ENCODE assay signal across 18 cellular contexts in genomic region chr12:30991466-30991865, GRCh38.
"Had no signal": no experiment of that assay in that cellular context is flagged by ENCODE, and none has a peak within 500 bp of the region (broad histone marks: within the 10 kb centered on the region; RNA-seq: fewer than 3 reads in every experiment).

No MANE protein-coding gene starts in this region.

- H3K27ac Mint-ChIP-seq: memory B cell had no signal

- H3K36me3 Mint-ChIP-seq: memory B cell had no signal

- DNase-seq: dermis blood vessel endothelial cell; dorsolateral prefrontal cortex; effector CD4-positive, alpha-beta T cell; effector memory CD4-positive, alpha-beta T cell; foreskin keratinocyte; head of caudate nucleus; heart right ventricle; hippocampal formation; left cardiac atrium; left ventricle myocardium superior; lower lobe of right lung; mesendoderm; midbrain had no signal

- H3K4me1 ChIP-seq: esophagus muscularis mucosa, foreskin keratinocyte, gastroesophageal sphincter, lower lobe of right lung had no signal

- H3K4me1 Mint-ChIP-seq: memory B cell had no signal

- H3K4me3 ChIP-seq: coronary artery, dorsolateral prefrontal cortex, esophagus muscularis mucosa, gastroesophageal sphincter, heart right ventricle, left lung, lower lobe of right lung had no signal

- H3K36me3 ChIP-seq: esophagus muscularis mucosa, gastroesophageal sphincter, heart right ventricle, left lung, lower lobe of right lung had no signal

- H3K9me3 ChIP-seq: esophagus muscularis mucosa, gastroesophageal sphincter, heart right ventricle, left lung, lower lobe of right lung had no signal

- H3K27me3 ChIP-seq: dorsolateral prefrontal cortex, esophagus muscularis mucosa, foreskin keratinocyte, gastroesophageal sphincter, heart right ventricle, left lung had no signal

- H3K9me3 Mint-ChIP-seq: memory B cell had no signal

- H3K27ac ChIP-seq: coronary artery, dorsolateral prefrontal cortex, esophagus muscularis mucosa, foreskin keratinocyte, gastroesophageal sphincter, heart right ventricle, left lung, lower lobe of right lung had no signal

- H3K4me3 Mint-ChIP-seq: memory B cell had no signal
